ENCODE assay signal across 1 cellular context in the genomic region with DNA sequence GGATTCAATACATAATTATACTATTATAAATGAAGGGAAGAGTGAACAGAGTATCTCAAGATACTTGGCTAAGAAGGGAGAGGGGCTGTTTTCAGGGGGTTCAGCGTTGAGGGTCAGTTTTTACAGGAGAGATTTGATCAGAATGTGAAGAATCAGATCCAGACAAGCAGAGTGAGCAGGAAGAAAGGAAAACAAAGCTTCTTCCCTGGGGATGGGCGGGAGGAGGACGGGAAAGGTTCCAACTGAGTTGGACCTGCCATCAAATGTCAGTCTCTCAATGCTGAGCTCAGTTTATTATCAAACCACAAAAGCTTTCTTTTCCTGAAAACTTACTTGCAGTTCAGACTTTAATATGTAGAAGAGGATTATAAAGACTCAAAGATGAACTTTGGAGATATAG.
TF ChIP-seq lines count a peak whose summit lies in the region.

No MANE protein-coding gene starts in this region.

TF ChIP-seq in HCT116, 20 proteins besides CTCF, POLR2A, EP300 and RAD21 (continued from another document):
- TF ChIP-seq, protein P1, sequence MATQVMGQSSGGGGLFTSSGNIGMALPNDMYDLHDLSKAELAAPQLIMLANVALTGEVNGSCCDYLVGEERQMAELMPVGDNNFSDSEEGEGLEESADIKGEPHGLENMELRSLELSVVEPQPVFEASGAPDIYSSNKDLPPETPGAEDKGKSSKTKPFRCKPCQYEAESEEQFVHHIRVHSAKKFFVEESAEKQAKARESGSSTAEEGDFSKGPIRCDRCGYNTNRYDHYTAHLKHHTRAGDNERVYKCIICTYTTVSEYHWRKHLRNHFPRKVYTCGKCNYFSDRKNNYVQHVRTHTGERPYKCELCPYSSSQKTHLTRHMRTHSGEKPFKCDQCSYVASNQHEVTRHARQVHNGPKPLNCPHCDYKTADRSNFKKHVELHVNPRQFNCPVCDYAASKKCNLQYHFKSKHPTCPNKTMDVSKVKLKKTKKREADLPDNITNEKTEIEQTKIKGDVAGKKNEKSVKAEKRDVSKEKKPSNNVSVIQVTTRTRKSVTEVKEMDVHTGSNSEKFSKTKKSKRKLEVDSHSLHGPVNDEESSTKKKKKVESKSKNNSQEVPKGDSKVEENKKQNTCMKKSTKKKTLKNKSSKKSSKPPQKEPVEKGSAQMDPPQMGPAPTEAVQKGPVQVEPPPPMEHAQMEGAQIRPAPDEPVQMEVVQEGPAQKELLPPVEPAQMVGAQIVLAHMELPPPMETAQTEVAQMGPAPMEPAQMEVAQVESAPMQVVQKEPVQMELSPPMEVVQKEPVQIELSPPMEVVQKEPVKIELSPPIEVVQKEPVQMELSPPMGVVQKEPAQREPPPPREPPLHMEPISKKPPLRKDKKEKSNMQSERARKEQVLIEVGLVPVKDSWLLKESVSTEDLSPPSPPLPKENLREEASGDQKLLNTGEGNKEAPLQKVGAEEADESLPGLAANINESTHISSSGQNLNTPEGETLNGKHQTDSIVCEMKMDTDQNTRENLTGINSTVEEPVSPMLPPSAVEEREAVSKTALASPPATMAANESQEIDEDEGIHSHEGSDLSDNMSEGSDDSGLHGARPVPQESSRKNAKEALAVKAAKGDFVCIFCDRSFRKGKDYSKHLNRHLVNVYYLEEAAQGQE (IDR thresholded peaks at IDR 0.05; ENCODE audit: low read depth), result no peak
- TF ChIP-seq EGR1 (IDR thresholded peaks at IDR 0.05; ENCODE audit: low read depth) (no peak), SP1 (IDR thresholded peaks at IDR 0.05; ENCODE audit: low read depth) (no peak), TCF7L2 (IDR thresholded peaks at IDR 0.05; ENCODE audit: borderline replicate concordance, extremely low read depth, insufficient read depth, insufficient read length) (no peak), EZH2 (IDR thresholded peaks at IDR 0.05) (no peak), FOSL1 (IDR thresholded peaks at IDR 0.05; ENCODE audit: low read depth) (no peak), JUND (IDR thresholded peaks at IDR 0.05) (no peak), POLR2AphosphoS5 (IDR thresholded peaks at IDR 0.05; ENCODE audit: low read depth, low read length) (no peak)
- TF ChIP-seq, protein P2, sequence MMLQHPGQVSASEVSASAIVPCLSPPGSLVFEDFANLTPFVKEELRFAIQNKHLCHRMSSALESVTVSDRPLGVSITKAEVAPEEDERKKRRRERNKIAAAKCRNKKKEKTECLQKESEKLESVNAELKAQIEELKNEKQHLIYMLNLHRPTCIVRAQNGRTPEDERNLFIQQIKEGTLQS (IDR thresholded peaks at IDR 0.05), result no peak
TF ChIP-seq in HCT116: peak in this region for 0.
